Comparison of ENCODE assay signal across 20 cellular contexts in the genomic region with DNA sequence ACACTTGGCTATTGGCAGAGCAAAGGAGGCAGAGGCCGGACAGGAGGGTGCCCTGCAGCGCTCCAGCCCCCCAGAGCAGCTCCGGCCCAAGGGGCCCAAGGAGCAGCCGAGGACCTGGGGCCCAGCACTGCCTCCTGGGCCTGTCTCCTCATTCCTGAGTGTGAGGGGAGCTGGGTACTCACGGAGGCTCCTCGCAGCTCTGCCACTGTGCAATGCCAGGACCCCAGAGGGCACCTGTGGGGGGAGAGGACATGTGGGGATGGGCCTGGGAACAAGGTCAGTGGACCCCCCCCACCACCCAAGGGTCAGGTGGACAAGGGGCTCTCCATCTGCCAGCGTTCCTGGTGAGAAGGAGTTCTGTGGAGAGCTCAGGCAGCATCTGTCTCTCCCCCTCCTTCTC.
DNase-seq lines count a peak whose midpoint lies in the region; ATAC-seq, FAIRE-seq and TF ChIP-seq lines count a peak whose summit lies in the region.
"Had no signal": no experiment of that assay in that cellular context is flagged by ENCODE, and none has a peak within 500 bp of the region (broad histone marks: within the 10 kb centered on the region; RNA-seq: fewer than 3 reads in every experiment).

No MANE protein-coding gene starts in this region.

- H3K27ac Mint-ChIP-seq in GM23338 (peak overlapping the region; percentile 46; the same call in 1 of the 2 replicates), brain (peak overlapping the region in 4 of 5 experiments; percentile 29 to 72 (median 35)), neural progenitor cell (peak overlapping the region; percentile 8)
- H3K27ac Mint-ChIP-seq in activated T-cell treated with anti-CD3 and anti-CD28 coated beads, Interleukin-2, amount 50 U/mL, for 24 hours = no peak overlapping the region
- H3K27ac Mint-ChIP-seq: CD8-positive, alpha-beta T cell; HFFc6 had no signal

- H3K79me2 ChIP-seq in GM23338 (replicated peaks; ENCODE audit: insufficient read depth) (no peaks in the 10 kb centered on the region), neural progenitor cell (ENCODE audit: low read depth) (no peaks in the 10 kb centered on the region)

- H3K9me3 Mint-ChIP-seq in GM23338 = peaks cover 9% of the 10 kb centered on the region
- peaks cover 0 to 6% (median 0%) of the 10 kb centered on the region in 5 experiments for H3K9me3 Mint-ChIP-seq in brain
- no peaks in the 10 kb centered on the region for H3K9me3 Mint-ChIP-seq in neural progenitor cell
- H3K9me3 Mint-ChIP-seq in activated T-cell treated with anti-CD3 and anti-CD28 coated beads, Interleukin-2, amount 50 U/mL, for 24 hours = peaks cover 6% of the 10 kb centered on the region
- H3K9me3 Mint-ChIP-seq: CD8-positive, alpha-beta T cell had no signal

- H3F3A ChIP-seq in GM23338 (replicated peaks; ENCODE audit: low read depth) (peaks cover 10% of the 10 kb centered on the region), neural progenitor cell (ENCODE audit: low read depth) (peaks cover 21% of the 10 kb centered on the region)

- TF ChIP-seq CTCF in GM23338 (conservative IDR thresholded peaks at IDR 0.05; ENCODE audit: low read depth in 2 of 2) = no peak
- TF ChIP-seq CTCF in brain (conservative IDR thresholded peaks at IDR 0.05) = no peak
- no peak for TF ChIP-seq CTCF in neural progenitor cell (IDR thresholded peaks at IDR 0.05)

- peak overlapping the region in 7 of 11 experiments; percentile 38 to 77 (median 69); a peak in 9 of 22 replicates for H3K9ac ChIP-seq in BLaER1 treated with 17β-estradiol and CSF1 and Interleukin-3, amounts not matched to agents 10 nM and 100 nM
- H3K9ac ChIP-seq in neural progenitor cell = no peak overlapping the region
- H3K9ac ChIP-seq: GM23248 had no signal

- ATAC-seq in GM23338 = no peak
- ATAC-seq in activated CD4-positive, CD25-positive, alpha-beta regulatory T cell treated with anti-CD3 and anti-CD28 coated beads, Interleukin-2, amount 50 U/mL, for 24 hours = no peak
- ATAC-seq: CD8-positive, alpha-beta T cell; HCT116; K562 had no signal

- no peak for FAIRE-seq in HTR-8/SVneo (lab: Jason Lieb, UNC)
- FAIRE-seq: A204.1, GM12892, GM18507, H54, K562 had no signal

- no peaks in the 10 kb centered on the region for H3K36me3 ChIP-seq in BLaER1 treated with 17β-estradiol and CSF1 and Interleukin-3, amounts not matched to agents 10 nM and 100 nM
- H3K36me3 ChIP-seq in GM23338 (ENCODE audit: insufficient read depth) (no peaks in the 10 kb centered on the region), neural progenitor cell (no peaks in the 10 kb centered on the region)

- DNase-seq in GM23338 (ENCODE audit: low spot score) = no peak
- no peak for DNase-seq in neural progenitor cell (ENCODE audit: low spot score)
- no peak for DNase-seq in activated T-cell treated with anti-CD3 and anti-CD28 coated beads, Interleukin-2, amount 50 U/mL, for 24 hours
- no peak for DNase-seq in HTR-8/SVneo (ENCODE audit: insufficient read length, low spot score)
- DNase-seq: AML-193; CD8-positive, alpha-beta T cell; GDM1; GM23248; HFFc6; IMR-90 had no signal

- peaks cover 0 to 50% (median 0%) of the 10 kb centered on the region in 11 experiments; a peak in 6 of 22 replicates for H4K20me1 ChIP-seq in BLaER1 treated with 17β-estradiol and CSF1 and Interleukin-3, amounts not matched to agents 10 nM and 100 nM
- no peaks in the 10 kb centered on the region for H4K20me1 ChIP-seq in GM23338 (replicated peaks; ENCODE audit: insufficient read depth)
- no peaks in the 10 kb centered on the region for H4K20me1 ChIP-seq in neural progenitor cell (ENCODE audit: low read depth)

- H3K27ac ChIP-seq in BLaER1 treated with 17β-estradiol and CSF1 and Interleukin-3, amounts not matched to agents 10 nM and 100 nM = peak overlapping the region in 4 of 11 experiments; percentile 69 to 76 (median 74); a peak in 8 of 22 replicates
- H3K27ac ChIP-seq in GM23338 (ENCODE audit: low read depth) (no peak overlapping the region), neural progenitor cell (no peak overlapping the region)
- H3K27ac ChIP-seq: GM23248, HL-60 had no signal

- peaks cover 42 to 95% (median 88%) of the 10 kb centered on the region in 10 experiments for H3K4me1 ChIP-seq in BLaER1 treated with 17β-estradiol and CSF1 and Interleukin-3, amounts not matched to agents 10 nM and 100 nM
- H3K4me1 ChIP-seq in GM23338 (ENCODE audit: insufficient read depth) = no peaks in the 10 kb centered on the region
- peaks cover 8% of the 10 kb centered on the region for H3K4me1 ChIP-seq in neural progenitor cell

- H3K4me3 Mint-ChIP-seq in GM23338 (no peak overlapping the region), brain (peak overlapping the region in 1 of 5 experiments; percentile 28), neural progenitor cell (no peak overlapping the region)
- H3K4me3 Mint-ChIP-seq in activated T-cell treated with anti-CD3 and anti-CD28 coated beads, Interleukin-2, amount 50 U/mL, for 24 hours = no peak overlapping the region
- H3K4me3 Mint-ChIP-seq: CD8-positive, alpha-beta T cell; HFFc6 had no signal

- no peaks in the 10 kb centered on the region for H3K9me3 ChIP-seq in BLaER1 treated with 17β-estradiol and CSF1 and Interleukin-3, amounts not matched to agents 10 nM and 100 nM (replicated peaks in 1 of 11)
- H3K9me3 ChIP-seq in neural progenitor cell (ENCODE audit: low read depth) = no peaks in the 10 kb centered on the region

- H3K4me2 ChIP-seq in BLaER1 treated with 17β-estradiol and CSF1 and Interleukin-3, amounts not matched to agents 10 nM and 100 nM = peak overlapping the region; percentile 81 to 98 (median 92)
- H3K4me2 ChIP-seq in GM23338 (no peak overlapping the region), neural progenitor cell (no peak overlapping the region)

- no peaks in the 10 kb centered on the region for H3K9me2 ChIP-seq in GM23338 (ENCODE audit: insufficient read depth)

- H3K36me3 Mint-ChIP-seq in GM23338 (ENCODE audit: low read depth) (peaks cover 3% of the 10 kb centered on the region; the same call in 2 of the 3 replicates), brain (no peaks in the 10 kb centered on the region), neural progenitor cell (no peaks in the 10 kb centered on the region)
- no peaks in the 10 kb centered on the region for H3K36me3 Mint-ChIP-seq in activated T-cell treated with anti-CD3 and anti-CD28 coated beads, Interleukin-2, amount 50 U/mL, for 24 hours (ENCODE audit: low read depth)
- H3K36me3 Mint-ChIP-seq: CD8-positive, alpha-beta T cell had no signal

- peaks cover 0 to 74% (median 0%) of the 10 kb centered on the region in 11 experiments; a peak in 7 of 22 replicates for H3K27me3 ChIP-seq in BLaER1 treated with 17β-estradiol and CSF1 and Interleukin-3, amounts not matched to agents 10 nM and 100 nM
- H3K27me3 ChIP-seq in GM23338 (ENCODE audit: insufficient read depth) (no peaks in the 10 kb centered on the region), neural progenitor cell (no peaks in the 10 kb centered on the region)

- H2AFZ ChIP-seq in GM23338 (no peak overlapping the region), neural progenitor cell (replicated peaks) (no peak overlapping the region)
- H2AFZ ChIP-seq: GM23248 had no signal

- H3K27me3 Mint-ChIP-seq in GM23338 (ENCODE audit: insufficient read depth, low read depth, poor library complexity) = peaks cover 17% of the 10 kb centered on the region
- H3K27me3 Mint-ChIP-seq in brain = peaks cover 4% of the 10 kb centered on the region
- H3K27me3 Mint-ChIP-seq in neural progenitor cell (ENCODE audit: insufficient read depth, low read depth) = peaks cover 15% of the 10 kb centered on the region
- peaks cover 14% of the 10 kb centered on the region for H3K27me3 Mint-ChIP-seq in activated T-cell treated with anti-CD3 and anti-CD28 coated beads, Interleukin-2, amount 50 U/mL, for 24 hours

- H3K4me1 Mint-ChIP-seq in GM23338 (peaks cover 22% of the 10 kb centered on the region), brain (peaks cover 47% of the 10 kb centered on the region), neural progenitor cell (peaks cover 17% of the 10 kb centered on the region)
- H3K4me1 Mint-ChIP-seq in activated T-cell treated with anti-CD3 and anti-CD28 coated beads, Interleukin-2, amount 50 U/mL, for 24 hours (ENCODE audit: low read depth) = no peaks in the 10 kb centered on the region

- H3K4me3 ChIP-seq in BLaER1 treated with 17β-estradiol and CSF1 and Interleukin-3, amounts not matched to agents 10 nM and 100 nM = peak overlapping the region in 5 of 10 experiments; percentile 43 to 50 (median 48); a peak in 7 of 20 replicates
- H3K4me3 ChIP-seq in GM23338 = no peak overlapping the region
- H3K4me3 ChIP-seq in neural progenitor cell = no peak overlapping the region
- H3K4me3 ChIP-seq: GM23248, K562 had no signal

TF ChIP-seq in GM23338, 12 proteins besides CTCF, POLR2A, EP300 and RAD21 (continues in another document):
- TF ChIP-seq EZH2phosphoT487 (IDR thresholded peaks at IDR 0.05; ENCODE audit: unreplicated experiment) = no peak
- TF ChIP-seq STAT1 (IDR thresholded peaks at IDR 0.05; ENCODE audit: unreplicated experiment) = no peak
- no peak for TF ChIP-seq NANOG (IDR thresholded peaks at IDR 0.05; ENCODE audit: borderline replicate concordance)
- TF ChIP-seq EZH2 (IDR thresholded peaks at IDR 0.05; ENCODE audit: low read depth, unreplicated experiment) = no peak
- TF ChIP-seq, protein P1, sequence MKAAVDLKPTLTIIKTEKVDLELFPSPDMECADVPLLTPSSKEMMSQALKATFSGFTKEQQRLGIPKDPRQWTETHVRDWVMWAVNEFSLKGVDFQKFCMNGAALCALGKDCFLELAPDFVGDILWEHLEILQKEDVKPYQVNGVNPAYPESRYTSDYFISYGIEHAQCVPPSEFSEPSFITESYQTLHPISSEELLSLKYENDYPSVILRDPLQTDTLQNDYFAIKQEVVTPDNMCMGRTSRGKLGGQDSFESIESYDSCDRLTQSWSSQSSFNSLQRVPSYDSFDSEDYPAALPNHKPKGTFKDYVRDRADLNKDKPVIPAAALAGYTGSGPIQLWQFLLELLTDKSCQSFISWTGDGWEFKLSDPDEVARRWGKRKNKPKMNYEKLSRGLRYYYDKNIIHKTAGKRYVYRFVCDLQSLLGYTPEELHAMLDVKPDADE (IDR thresholded peaks at IDR 0.05) = no peak

Comparison
In these comparisons a context has a peak if more than half of its experiments do, and no peak if none do; other contexts are left out.
1. H3K4me2 ChIP-seq: peak in BLaER1 treated with 17β-estradiol and CSF1 and Interleukin-3, amounts not matched to agents 10 nM and 100 nM (11 of 11); none in GM23338 (single experiment) and neural progenitor cell (single experiment).